In genomic region chr1:214552174-214552608, GRCh38 we compare ENCODE assay signal across 8 cellular contexts. TPM values are rescaled to one million over a fixed set of nuclear protein-coding genes. Genes with fewer than 3 reads are reported as not detected.
DNase-seq lines count a peak whose midpoint lies in the region; ATAC-seq and TF ChIP-seq lines count a peak whose summit lies in the region.

No MANE protein-coding gene starts in this region.

- DNase-seq in A673 (ENCODE audit: low spot score) (peak; percentile 82), T-cell (no peak), fibroblast of pulmonary artery (ENCODE audit: low read depth) (peak; percentile 74), neural progenitor cell (ENCODE audit: low spot score) (peak; percentile 75), NAMALWA (ENCODE audit: low spot score) (no peak)

- H4K20me1 ChIP-seq in neural progenitor cell (ENCODE audit: low read depth), result peaks cover 31% of the 10 kb centered on the region

- H3K36me3 ChIP-seq in A673 (ENCODE audit: insufficient read depth, low read length, poor library complexity, severe bottlenecking) (no peaks in the 10 kb centered on the region), neural progenitor cell (no peaks in the 10 kb centered on the region)

- H3K4me1 Mint-ChIP-seq in T-cell (peaks cover 0 to 15% (median 10%) of the 10 kb centered on the region in 3 donors), neural progenitor cell (peaks cover 32% of the 10 kb centered on the region)

- H3K27me3 Mint-ChIP-seq in T-cell (peaks cover 50 to 53% of the 10 kb centered on the region in 2 donors), neural progenitor cell (ENCODE audit: insufficient read depth, low read depth) (peaks cover 9% of the 10 kb centered on the region)

- no peak overlapping the region for H3K27ac Mint-ChIP-seq in T-cell
- peak overlapping the region; percentile 100 for H3K27ac Mint-ChIP-seq in neural progenitor cell

- peaks cover 40% of the 10 kb centered on the region for H3K79me2 ChIP-seq in neural progenitor cell (ENCODE audit: low read depth)

- H3K27ac ChIP-seq in A673 (ENCODE audit: low read depth, low read length, poor library complexity, severe bottlenecking) (peak overlapping the region; percentile 93), neural progenitor cell (peak overlapping the region; percentile 100)

- H3K9me3 ChIP-seq in A673 (ENCODE audit: low read depth, low read length, poor library complexity, severe bottlenecking), result no peaks in the 10 kb centered on the region
- no peaks in the 10 kb centered on the region for H3K9me3 ChIP-seq in neural progenitor cell (ENCODE audit: low read depth)

- peak overlapping the region; percentile 91 for H3K4me2 ChIP-seq in neural progenitor cell

- intact Hi-C loops in A673 (cut with micrococcal nuclease; ENCODE audit: unreplicated experiment), result no loop called here

- peak overlapping the region; percentile 92 for H3K4me3 ChIP-seq in A673 (ENCODE audit: low read depth, low read length, poor library complexity, severe bottlenecking)
- H3K4me3 ChIP-seq in fibroblast of pulmonary artery (replicated peaks; ENCODE audit: low read depth, low read length), result peak overlapping the region; percentile 72
- H3K4me3 ChIP-seq in neural progenitor cell, result peak overlapping the region; percentile 71

- CTCF ChIA-PET in A673 (lab: Charles Lee), result interaction anchor here (1.0 to 1.5 kb wide), 2 partner anchors 32 to 163 kb away, joined by 3 to 6 read pairs; no protein-coding TSS in a partner anchor
- CTCF ChIA-PET in T-cell (lab: Charles Lee), result no interaction called here

- ATAC-seq in GM19324 (IDR thresholded peaks at IDR 0.05; ENCODE audit: low FRiP score, unreplicated experiment) (peak; percentile 23), T-cell (replicated peaks in 1 of 4) (no peak), HG03571 (IDR thresholded peaks at IDR 0.05; ENCODE audit: unreplicated experiment) (no peak), GM21367 (IDR thresholded peaks at IDR 0.05; ENCODE audit: unreplicated experiment) (no peak)

- H3F3A ChIP-seq in neural progenitor cell (ENCODE audit: low read depth), result peaks cover 39% of the 10 kb centered on the region

- no peaks in the 10 kb centered on the region for H3K9me3 Mint-ChIP-seq in T-cell
- peaks cover 3% of the 10 kb centered on the region for H3K9me3 Mint-ChIP-seq in neural progenitor cell

- H3K4me1 ChIP-seq in A673 (ENCODE audit: insufficient read depth, low read length, poor library complexity, severe bottlenecking) (peaks cover 24% of the 10 kb centered on the region), neural progenitor cell (peaks cover 35% of the 10 kb centered on the region)

- POLR2A ChIA-PET in A673 (lab: Charles Lee; ENCODE audit: low non-redundant PET) (interaction anchor here (0.6 to 1.2 kb wide), 3 partner anchors 9 to 98 kb away, joined by 3 to 5 read pairs (median 3); no protein-coding TSS in a partner anchor), T-cell (lab: Charles Lee) (no interaction called here)

- H3K4me3 Mint-ChIP-seq in T-cell (peak overlapping the region in 2 of 3 donors; percentile 15 to 49), neural progenitor cell (peak overlapping the region; percentile 94)

- H3K36me3 Mint-ChIP-seq in T-cell, result no peaks in the 10 kb centered on the region
- no peaks in the 10 kb centered on the region for H3K36me3 Mint-ChIP-seq in neural progenitor cell

- BruUV-seq in A673 (replicated peaks; lab: Mats Ljungman, UMichigan), result TSS peak; percentile 89

- H3K27me3 ChIP-seq in A673 (replicated peaks; ENCODE audit: insufficient read depth, low read depth, low read length, poor library complexity) (no peaks in the 10 kb centered on the region), neural progenitor cell (no peaks in the 10 kb centered on the region)

- H2AFZ ChIP-seq in neural progenitor cell (replicated peaks), result peak overlapping the region; percentile 75

- TF ChIP-seq CTCF in A673 (conservative IDR thresholded peaks at IDR 0.05; ENCODE audit: low read depth, low read length) (no peak), fibroblast of pulmonary artery (IDR thresholded peaks at IDR 0.05; ENCODE audit: low read length, missing control alignments) (no peak), neural progenitor cell (IDR thresholded peaks at IDR 0.05) (no peak)

- H3K9ac ChIP-seq in neural progenitor cell, result peak overlapping the region; percentile 97

RNA-seq across cellular contexts. Expression of gene PTPN14, which starts 0.8 kb away (rescaled TPM):
- total RNA-seq in A673 (2021), result 103 and 114 TPM in 2 replicates
- under 1 TPM; 0.02 to 0.36 (median 0.29) TPM for total RNA-seq in T-cell
- total RNA-seq in neural progenitor cell (ENCODE audit: low replicate concordance), result 27.3 and 28.3 TPM in 2 replicates

RNA-seq across cellular contexts. Expression of gene CENPF, which starts 50.8 kb away (rescaled TPM):
- total RNA-seq in A673 (2021) (273 and 281 TPM in 2 replicates), T-cell (1 to 10 TPM; 3.1 to 6.7 (median 4.1) TPM), neural progenitor cell (ENCODE audit: low replicate concordance) (213 and 254 TPM in 2 replicates)

Comparison
In these comparisons a context has a peak if more than half of its experiments do, and no peak if none do; other contexts are left out.
1. DNase-seq: peak in A673 (single experiment), fibroblast of pulmonary artery (single experiment) and neural progenitor cell (single experiment); none in T-cell (0 of 34) and NAMALWA (single experiment).
2. RNA of gene PTPN14, which starts 0.8 kb away (total RNA-seq): 103 to 114 TPM in A673 and 27.3 to 28.3 TPM in neural progenitor cell; 0.02 to 0.36 TPM in T-cell; every median in the first group is over 10 times any median in the second.
3. RNA of gene CENPF, which starts 50.8 kb away (total RNA-seq): 273 to 281 TPM in A673 and 213 to 254 TPM in neural progenitor cell; 3.1 to 6.7 TPM in T-cell; every median in the first group is over 10 times any median in the second.
4. Peak in every context shown above with its lines, with median percentiles within 50 percentile points of each other: H3K4me3 ChIP-seq.